ENCODE assay signal across 8 cellular contexts in the genomic region with DNA sequence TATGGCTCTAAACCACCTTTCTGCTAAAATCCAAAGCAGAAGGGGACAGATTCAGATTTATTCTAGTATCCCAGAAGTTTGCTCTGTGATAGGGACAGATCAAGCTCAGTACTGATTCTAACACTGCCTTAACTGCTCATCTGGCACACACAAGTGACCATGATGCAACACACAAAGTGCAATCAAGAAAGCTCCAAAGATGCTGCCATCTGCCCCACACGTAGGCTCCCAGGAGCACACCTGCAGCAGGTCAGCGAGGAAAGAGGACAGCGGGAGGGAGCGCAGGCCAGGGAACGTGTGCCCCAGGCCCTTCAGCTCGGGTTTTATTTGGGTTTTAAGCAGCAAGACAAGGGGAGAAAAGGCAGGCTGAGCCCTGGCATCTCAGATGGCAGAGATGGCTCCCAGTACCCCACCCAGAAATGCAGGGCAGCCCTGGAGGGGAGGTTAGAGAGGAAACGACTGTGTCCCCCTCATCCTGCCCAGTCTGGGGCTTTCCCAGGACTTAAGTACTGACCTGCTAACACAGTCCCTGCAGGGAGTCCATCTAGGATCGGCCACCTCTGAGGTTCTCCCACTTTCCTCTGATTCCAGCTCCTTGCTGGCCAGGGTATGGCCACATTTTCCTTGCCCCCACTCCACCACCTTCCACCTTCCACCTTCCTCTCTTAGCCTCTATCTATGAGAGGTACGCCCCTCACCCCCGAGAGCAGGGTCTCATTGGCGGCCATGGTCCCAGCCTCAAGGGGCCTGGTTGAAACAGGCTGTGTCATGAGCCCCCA. TPM values are rescaled to one million over a fixed set of nuclear protein-coding genes. Genes with fewer than 3 reads are reported as not detected.
DNase-seq lines count a peak whose midpoint lies in the region; ATAC-seq and TF ChIP-seq lines count a peak whose summit lies in the region.

No MANE protein-coding gene starts in this region.

- peak overlapping the region; percentile 97 for H3K4me2 ChIP-seq in Loucy (ENCODE audit: low read depth, low read length, poor library complexity, severe bottlenecking)

- H3K27ac Mint-ChIP-seq in CD8-positive, alpha-beta T cell, result peak overlapping the region; percentile 87
- H3K27ac Mint-ChIP-seq in nephron, result peak overlapping the region; percentile 1 to 88 (median 84)

- H3K79me2 ChIP-seq in Loucy (ENCODE audit: insufficient read depth, low read length), result peaks cover 74% of the 10 kb centered on the region

- H3K9ac ChIP-seq in Loucy (ENCODE audit: low read depth, low read length, poor library complexity, severe bottlenecking) (peak overlapping the region; percentile 90), duodenal mucosa (ENCODE audit: low read depth in 1 of 2, low read length in 2 of 2) (peak overlapping the region; percentile 76 to 85)

- CTCF ChIA-PET in CD8-positive, alpha-beta T cell (lab: Charles Lee), result interaction anchor here (0.9 to 2.2 kb wide), 5 partner anchors 25 to 274 kb away, joined by 3 to 8 read pairs (median 4); no protein-coding TSS in a partner anchor
- CTCF ChIA-PET in HEK293T (lab: Yijun Ruan, JAX), result interaction anchor here (0.6 kb wide), 1 partner anchor 35 kb away, joined by 3 read pairs; no protein-coding TSS in a partner anchor

- peak overlapping the region; percentile 76 for H3K27ac ChIP-seq in CD8-positive, alpha-beta T cell (ENCODE audit: low read depth, low read length)
- H3K27ac ChIP-seq in duodenal mucosa (ENCODE audit: low read depth, low read length), result no peak overlapping the region

- peak overlapping the region; percentile 91 for H3K4me3 Mint-ChIP-seq in CD8-positive, alpha-beta T cell
- peak overlapping the region; percentile 94 to 98 (median 97) for H3K4me3 Mint-ChIP-seq in nephron

- H3K4me1 Mint-ChIP-seq in CD8-positive, alpha-beta T cell (ENCODE audit: low read depth), result peaks cover 56% of the 10 kb centered on the region
- H3K4me1 Mint-ChIP-seq in nephron, result peaks cover 13% of the 10 kb centered on the region

- H3K9me3 Mint-ChIP-seq in CD8-positive, alpha-beta T cell, result no peaks in the 10 kb centered on the region
- H3K9me3 Mint-ChIP-seq in nephron, result no peaks in the 10 kb centered on the region

- H3K4me3 ChIP-seq in CD8-positive, alpha-beta T cell (ENCODE audit: low read depth, low read length), result peak overlapping the region; percentile 88
- H3K4me3 ChIP-seq in Loucy (ENCODE audit: low read length, poor library complexity, severe bottlenecking), result peak overlapping the region; percentile 91
- H3K4me3 ChIP-seq in duodenal mucosa (ENCODE audit: low read depth in 1 of 2, low read length in 2 of 2), result peak overlapping the region; percentile 86

- H3K4me1 ChIP-seq in CD8-positive, alpha-beta T cell (ENCODE audit: insufficient read depth, low read length), result peaks cover 42% of the 10 kb centered on the region
- H3K4me1 ChIP-seq in Loucy (ENCODE audit: insufficient read depth, low read length, poor library complexity, severe bottlenecking) (peaks cover 53% of the 10 kb centered on the region), duodenal mucosa (ENCODE audit: control insufficient read depth in 1 of 2, insufficient read depth in 2 of 2, low read length in 2 of 2) (peaks cover 35 to 37% of the 10 kb centered on the region in 2 donors)

- no peak for TF ChIP-seq CTCF in CD8-positive, alpha-beta T cell (IDR thresholded peaks at IDR 0.05)
- no peak for TF ChIP-seq CTCF in Loucy (conservative IDR thresholded peaks at IDR 0.05; ENCODE audit: low read length)
- TF ChIP-seq CTCF in nephron (IDR thresholded peaks at IDR 0.05; ENCODE audit: unreplicated experiment in 3 of 3), result no peak

- H4K20me1 ChIP-seq in Loucy (ENCODE audit: insufficient read depth, low read length, poor library complexity, severe bottlenecking), result peaks cover 60% of the 10 kb centered on the region

- in situ Hi-C loops in KBM-7 (cut with MboI; ENCODE audit: low pct_unique_long_range_greater_than_20kb, low sequenced_read_pairs), result no loop called here

- no peaks in the 10 kb centered on the region for H3K9me3 ChIP-seq in CD8-positive, alpha-beta T cell (ENCODE audit: low read length)
- H3K9me3 ChIP-seq in Loucy (ENCODE audit: insufficient read depth, low read depth, low read length) (no peaks in the 10 kb centered on the region), duodenal mucosa (ENCODE audit: control insufficient read depth in 1 of 2, low read length in 2 of 2) (no peaks in the 10 kb centered on the region)

- no peaks in the 10 kb centered on the region for H3K27me3 ChIP-seq in CD8-positive, alpha-beta T cell (ENCODE audit: insufficient read depth, low read length)
- H3K27me3 ChIP-seq in Loucy (ENCODE audit: insufficient read depth, low read length, poor library complexity, severe bottlenecking), result no peaks in the 10 kb centered on the region
- H3K27me3 ChIP-seq in duodenal mucosa (ENCODE audit: control insufficient read depth in 1 of 2, insufficient read depth in 2 of 2, low read length in 2 of 2), result no peaks in the 10 kb centered on the region

- H3K9me2 ChIP-seq in Loucy (replicated peaks; ENCODE audit: low read depth, low read length), result no peaks in the 10 kb centered on the region

- no peak for DNase-seq in CD8-positive, alpha-beta T cell
- DNase-seq in HEK293T (ENCODE audit: extremely low spot score) (no peak), NCI-H1105 (lab: John Stamatoyannopoulos, UW) (no peak), KBM-7 (no peak)

- peaks cover 40% of the 10 kb centered on the region for H3K36me3 Mint-ChIP-seq in CD8-positive, alpha-beta T cell
- peaks cover 8% of the 10 kb centered on the region for H3K36me3 Mint-ChIP-seq in nephron (ENCODE audit: low read depth)

- POLR2A ChIA-PET in CD8-positive, alpha-beta T cell (lab: Charles Lee), result interaction anchor here (0.8 to 3.2 kb wide), 6 partner anchors 8 to 296 kb away, joined by 3 to 17 read pairs (median 4); a partner anchor contains a TSS
- POLR2A ChIA-PET in HEK293T (lab: Yijun Ruan, JAX), result interaction anchor here (1.2 to 3.7 kb wide), 4 partner anchors 15 to 323 kb away, joined by 3 to 33 read pairs (median 3); a partner anchor contains a TSS

- no peaks in the 10 kb centered on the region for H3K27me3 Mint-ChIP-seq in CD8-positive, alpha-beta T cell (ENCODE audit: low read depth)
- no peaks in the 10 kb centered on the region for H3K27me3 Mint-ChIP-seq in nephron (ENCODE audit: low read depth)

- H3F3A ChIP-seq in Loucy (ENCODE audit: low read depth), result no peaks in the 10 kb centered on the region

- intact Hi-C loops in CD8-positive, alpha-beta T cell (cut with DNase I, micrococcal nuclease), result loop anchor here (5.0 to 10.0 kb wide), 3 partner anchors 128 to 1659 kb away; a partner anchor contains a TSS

- ATAC-seq in CD8-positive, alpha-beta T cell, result no peak
- no peak for ATAC-seq in HG02610 (IDR thresholded peaks at IDR 0.05; ENCODE audit: unreplicated experiment)

- peaks cover under 1% of the 10 kb centered on the region for H3K36me3 ChIP-seq in CD8-positive, alpha-beta T cell (ENCODE audit: insufficient read depth, low read length)
- H3K36me3 ChIP-seq in Loucy (ENCODE audit: insufficient read depth, low read length) (peaks cover 13% of the 10 kb centered on the region; the same call in 1 of the 2 replicates), duodenal mucosa (ENCODE audit: control insufficient read depth in 1 of 2, insufficient read depth in 2 of 2, low read length in 2 of 2) (peaks cover 9 to 24% of the 10 kb centered on the region in 2 donors)

- H2AFZ ChIP-seq in Loucy (ENCODE audit: low read length), result no peak overlapping the region

TF ChIP-seq in HEK293T, 16 proteins besides CTCF, POLR2A, EP300 and RAD21:
- TF ChIP-seq BHLHE40 (IDR thresholded peaks at IDR 0.05; ENCODE audit: borderline replicate concordance), result no peak
- no peak for TF ChIP-seq FOXK2 (IDR thresholded peaks at IDR 0.05)
- no peak for TF ChIP-seq SP1 (IDR thresholded peaks at IDR 0.05)
- no peak for TF ChIP-seq FOXA1 (IDR thresholded peaks at IDR 0.05)
- no peak for TF ChIP-seq NFRKB (IDR thresholded peaks at IDR 0.05)
- TF ChIP-seq, protein P1, sequence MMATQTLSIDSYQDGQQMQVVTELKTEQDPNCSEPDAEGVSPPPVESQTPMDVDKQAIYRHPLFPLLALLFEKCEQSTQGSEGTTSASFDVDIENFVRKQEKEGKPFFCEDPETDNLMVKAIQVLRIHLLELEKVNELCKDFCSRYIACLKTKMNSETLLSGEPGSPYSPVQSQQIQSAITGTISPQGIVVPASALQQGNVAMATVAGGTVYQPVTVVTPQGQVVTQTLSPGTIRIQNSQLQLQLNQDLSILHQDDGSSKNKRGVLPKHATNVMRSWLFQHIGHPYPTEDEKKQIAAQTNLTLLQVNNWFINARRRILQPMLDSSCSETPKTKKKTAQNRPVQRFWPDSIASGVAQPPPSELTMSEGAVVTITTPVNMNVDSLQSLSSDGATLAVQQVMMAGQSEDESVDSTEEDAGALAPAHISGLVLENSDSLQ (IDR thresholded peaks at IDR 0.05), result no peak
- TF ChIP-seq TARDBP (IDR thresholded peaks at IDR 0.05), result no peak
- TF ChIP-seq LEF1 (IDR thresholded peaks at IDR 0.05; ENCODE audit: borderline replicate concordance), result no peak
- TF ChIP-seq HDGF (IDR thresholded peaks at IDR 0.05; ENCODE audit: borderline replicate concordance), result no peak
- no peak for TF ChIP-seq SUZ12 (IDR thresholded peaks at IDR 0.05)
- no peak for TF ChIP-seq ZNF384 (IDR thresholded peaks at IDR 0.05)
- no peak for TF ChIP-seq ELF4 (IDR thresholded peaks at IDR 0.05)
- TF ChIP-seq L3MBTL2 (conservative IDR thresholded peaks at IDR 0.05), result no peak
- TF ChIP-seq ARNT (IDR thresholded peaks at IDR 0.05), result no peak
- no peak for TF ChIP-seq FOXM1 (IDR thresholded peaks at IDR 0.05; ENCODE audit: borderline replicate concordance)
- TF ChIP-seq CTBP1 (IDR thresholded peaks at IDR 0.05; ENCODE audit: borderline replicate concordance), result no peak

RNA-seq across cellular contexts. Expression of a gene that starts 1.2 kb away (rescaled TPM):
- total RNA-seq in CD8-positive, alpha-beta T cell, result 10 to 100 TPM; 36.6 to 40.3 TPM

RNA-seq across cellular contexts. Expression of a gene that starts 11.3 kb away (rescaled TPM):
- 1 to 10 TPM; 1.1 to 1.4 TPM for total RNA-seq in CD8-positive, alpha-beta T cell
